Comparison of ENCODE assay signal across 19 cellular contexts in genomic region chr4:177396352-177396751, GRCh38. TPM values are rescaled to one million over a fixed set of nuclear protein-coding genes. Genes with fewer than 3 reads are reported as not detected.
A peak's percentile ranks its signal among the peaks of the same experiment; 100 is the strongest.
DNase-seq lines count a peak whose midpoint lies in the region; ATAC-seq and TF ChIP-seq lines count a peak whose summit lies in the region.
"Had no signal": no experiment of that assay in that cellular context is flagged by ENCODE, and none has a peak within 500 bp of the region (broad histone marks: within the 10 kb centered on the region; RNA-seq: fewer than 3 reads in every experiment).

No MANE protein-coding gene starts in this region.

- POLR2A ChIA-PET in CD4-positive, alpha-beta T cell (lab: Charles Lee) = no interaction called here

- no peak for TF ChIP-seq CTCF in OCI-LY3 (IDR thresholded peaks at IDR 0.05; ENCODE audit: low read depth, low read length)
- TF ChIP-seq CTCF in CD4-positive, alpha-beta T cell (IDR thresholded peaks at IDR 0.05) = no peak

- H3K36me3 ChIP-seq in OCI-LY3 (replicated peaks; ENCODE audit: low read depth, low read length) = no peaks in the 10 kb centered on the region
- H3K36me3 ChIP-seq: BE2C, BLaER1 had no signal

- H4K20me1 ChIP-seq in OCI-LY3 (ENCODE audit: insufficient read depth, low read length) = no peaks in the 10 kb centered on the region
- H4K20me1 ChIP-seq: BLaER1 had no signal

- no peaks in the 10 kb centered on the region for H3K27me3 ChIP-seq in OCI-LY3 (ENCODE audit: low read depth, low read length)
- no peaks in the 10 kb centered on the region for H3K27me3 ChIP-seq in CD4-positive, alpha-beta T cell (ENCODE audit: control insufficient read depth, insufficient read depth, low read length)
- H3K27me3 ChIP-seq: BE2C, BLaER1 had no signal

- H3K79me2 ChIP-seq in OCI-LY3 (ENCODE audit: low read length) = no peaks in the 10 kb centered on the region

- peaks cover 14% of the 10 kb centered on the region for H3K4me1 ChIP-seq in OCI-LY3 (ENCODE audit: low read length)
- H3K4me1 ChIP-seq: BE2C, Caco-2 had no signal

- H3K27ac ChIP-seq in OCI-LY3 (ENCODE audit: low read length) = no peak overlapping the region
- no peak overlapping the region for H3K27ac ChIP-seq in CD4-positive, alpha-beta T cell (ENCODE audit: low read depth, low read length)
- H3K27ac ChIP-seq: BLaER1 had no signal

- no peak overlapping the region for H3K4me3 Mint-ChIP-seq in stimulated activated naive CD8-positive, alpha-beta T cell treated with anti-CD3 and anti-CD28 coated beads, Interleukin-15, amount 100 ng/mL, for 72 hours
- H3K4me3 Mint-ChIP-seq in CD4-positive, alpha-beta T cell = no peak overlapping the region
- H3K4me3 Mint-ChIP-seq: CD14-positive monocyte; CD4-positive, CD25-positive, alpha-beta regulatory T cell; CD8-positive, alpha-beta T cell had no signal

- H3K4me1 Mint-ChIP-seq in stimulated activated naive CD8-positive, alpha-beta T cell treated with anti-CD3 and anti-CD28 coated beads, Interleukin-15, amount 100 ng/mL, for 72 hours = peaks cover 53% of the 10 kb centered on the region
- peaks cover 45% of the 10 kb centered on the region for H3K4me1 Mint-ChIP-seq in CD4-positive, alpha-beta T cell (ENCODE audit: low read depth)

- 0 out of 2 replicates have a peak overlapping the region, but pooled peaks have one; percentile 3 for H3K4me3 ChIP-seq in OCI-LY3 (ENCODE audit: low read length)
- H3K4me3 ChIP-seq: BLaER1 had no signal

- CTCF ChIA-PET in CD4-positive, alpha-beta T cell (lab: Charles Lee) = interaction anchor here (1.0 kb wide), 1 partner anchor 20 kb away, joined by 3 read pairs; no protein-coding TSS in a partner anchor

- peak; percentile 70 for ATAC-seq in stimulated activated naive CD8-positive, alpha-beta T cell treated with anti-CD3 and anti-CD28 coated beads, Interleukin-15, amount 100 ng/mL, for 72 hours
- ATAC-seq in stimulated activated naive CD8-positive, alpha-beta T cell treated with anti-CD3 and anti-CD28 coated beads, Interleukin-15, Interleukin-2, amounts not matched to agents 100 U/mL and 50 U/mL, for 24 hours = no peak
- ATAC-seq in HG02885 (IDR thresholded peaks at IDR 0.05; ENCODE audit: poor library complexity, unreplicated experiment) = peak; percentile 44
- ATAC-seq in CD4-positive, alpha-beta T cell (ENCODE audit: poor library complexity) = no peak
- ATAC-seq: CD8-positive, alpha-beta T cell had no signal

- DNase-seq in stimulated activated naive CD8-positive, alpha-beta T cell treated with anti-CD3 and anti-CD28 coated beads, Interleukin-15, amount 100 ng/mL, for 72 hours = no peak
- DNase-seq in stimulated activated naive CD8-positive, alpha-beta T cell treated with anti-CD3 and anti-CD28 coated beads, Interleukin-15, Interleukin-2, amounts not matched to agents 100 U/mL and 50 U/mL, for 24 hours = no peak
- no peak for DNase-seq in HuH-7 (ENCODE audit: low spot score)
- DNase-seq in NOMO-1 treated with DMSO at 0.1 percent for 48 hours (lab: John Stamatoyannopoulos, UW; ENCODE audit: unreplicated experiment) = no peak
- DNase-seq in CD4-positive, alpha-beta T cell = no peak
- DNase-seq: 8988T; ACHN; BE2C; C1 segment of cervical spinal cord; Caco-2; Calu3; CD4-positive, CD25-positive, alpha-beta regulatory T cell; CD8-positive, alpha-beta T cell; DMS79 treated with DMSO at 0.1 percent for 48 hours; GF-D8 had no signal

- H3K4me2 ChIP-seq in OCI-LY3 (ENCODE audit: low read length) = peak overlapping the region; percentile 24
- H3K4me2 ChIP-seq: BLaER1 had no signal

- intact Hi-C loops in CD4-positive, alpha-beta T cell (cut with DNase I, micrococcal nuclease) = loop anchor here in 1 of 2 experiments (5.0 kb wide), 1 partner anchor 46 kb away; the partner anchor contains the start of gene AGA

- no peaks in the 10 kb centered on the region for H3K27me3 Mint-ChIP-seq in stimulated activated naive CD8-positive, alpha-beta T cell treated with anti-CD3 and anti-CD28 coated beads, Interleukin-15, amount 100 ng/mL, for 72 hours
- H3K27me3 Mint-ChIP-seq in CD4-positive, alpha-beta T cell = no peaks in the 10 kb centered on the region

- H3K9me3 Mint-ChIP-seq in stimulated activated naive CD8-positive, alpha-beta T cell treated with anti-CD3 and anti-CD28 coated beads, Interleukin-15, amount 100 ng/mL, for 72 hours = peaks cover 0 to 5% of the 10 kb centered on the region in 2 donors
- H3K9me3 Mint-ChIP-seq in CD4-positive, alpha-beta T cell = peaks cover 3% of the 10 kb centered on the region
- H3K9me3 Mint-ChIP-seq: CD4-positive, CD25-positive, alpha-beta regulatory T cell; CD8-positive, alpha-beta T cell had no signal

- H3K9me3 ChIP-seq in OCI-LY3 (ENCODE audit: insufficient read depth, low read length) = no peaks in the 10 kb centered on the region
- no peaks in the 10 kb centered on the region for H3K9me3 ChIP-seq in CD4-positive, alpha-beta T cell (ENCODE audit: control insufficient read depth, low read length)
- H3K9me3 ChIP-seq: BE2C, BLaER1, Caco-2 had no signal

- H3K9ac ChIP-seq in OCI-LY3 (ENCODE audit: low read length) = no peak overlapping the region
- H3K9ac ChIP-seq: BLaER1 had no signal

- H2AFZ ChIP-seq in OCI-LY3 (ENCODE audit: low read depth, low read length) = no peak overlapping the region

- H3K27ac Mint-ChIP-seq in stimulated activated naive CD8-positive, alpha-beta T cell treated with anti-CD3 and anti-CD28 coated beads, Interleukin-15, amount 100 ng/mL, for 72 hours = peak overlapping the region in 1 of 2 donors; percentile 40
- H3K27ac Mint-ChIP-seq in CD4-positive, alpha-beta T cell = no peak overlapping the region
- H3K27ac Mint-ChIP-seq: CD14-positive monocyte; CD4-positive, CD25-positive, alpha-beta regulatory T cell; CD8-positive, alpha-beta T cell had no signal

- H3K36me3 Mint-ChIP-seq in CD4-positive, alpha-beta T cell (ENCODE audit: low read depth) = no peaks in the 10 kb centered on the region
- H3K36me3 Mint-ChIP-seq: CD14-positive monocyte; CD4-positive, CD25-positive, alpha-beta regulatory T cell; CD8-positive, alpha-beta T cell had no signal

RNA-seq across cellular contexts. Expression of gene AGA, which starts 45.9 kb away (rescaled TPM):
- 10 to 100 TPM; 14.6 to 15.4 TPM for total RNA-seq in CD4-positive, alpha-beta T cell

Comparison
In these comparisons a context has a peak if more than half of its experiments do, and no peak if none do; other contexts are left out.
1. ATAC-seq: peak in stimulated activated naive CD8-positive, alpha-beta T cell treated with anti-CD3 and anti-CD28 coated beads, Interleukin-15, amount 100 ng/mL, for 72 hours (single experiment) and HG02885 (single experiment); none in stimulated activated naive CD8-positive, alpha-beta T cell treated with anti-CD3 and anti-CD28 coated beads, Interleukin-15, Interleukin-2, amounts not matched to agents 100 U/mL and 50 U/mL, for 24 hours (single experiment) and CD4-positive, alpha-beta T cell (single experiment).